29 cellular contexts compared by ENCODE assay signal in genomic region chr6:155807243-155807642, GRCh38.
"Had no signal": no experiment of that assay in that cellular context is flagged by ENCODE, and none has a peak within 500 bp of the region (broad histone marks: within the 10 kb centered on the region; RNA-seq: fewer than 3 reads in every experiment).

No MANE protein-coding gene starts in this region.

- H3K27me3 ChIP-seq: neural progenitor cell, ovary, spleen, suprapubic skin, testis, tibial artery, transverse colon, upper lobe of right lung, uterus had no signal

- H3K4me1 ChIP-seq: neural progenitor cell, parathyroid adenoma, prostate gland, spleen, suprapubic skin, testis, tibial artery, transverse colon, upper lobe of right lung, uterus had no signal

- ATAC-seq: naive thymus-derived CD4-positive, alpha-beta T cell; natural killer cell; right cardiac atrium; sciatic nerve; stimulated activated memory B cell treated with anti-CD40 and anti-IgM and Interleukin-4, amounts not matched to agents 10 μg/mL and 1 μg/mL and 100 μg/mL, for 72 hours; stimulated activated naive CD8-positive, alpha-beta T cell treated with anti-CD3 and anti-CD28 coated beads, Interleukin-15, amount 100 ng/mL, for 72 hours; stimulated activated naive CD8-positive, alpha-beta T cell treated with anti-CD3 and anti-CD28 coated beads, Interleukin-15, Interleukin-2, amounts not matched to agents 100 U/mL and 50 U/mL, for 24 hours; upper lobe of right lung had no signal

- H3K27ac ChIP-seq: neural progenitor cell, ovary, parathyroid adenoma, prostate gland, skin epidermis, spleen, suprapubic skin, testis, tibial artery, transverse colon, upper lobe of right lung, uterus had no signal

- DNase-seq: naive thymus-derived CD4-positive, alpha-beta T cell; natural killer cell; occipital lobe; ovary; posterior cingulate gyrus; right cardiac atrium; spleen; stimulated activated CD4-positive, alpha-beta T cell treated with anti-CD3 and anti-CD28 coated beads, Interleukin-12 subunit alpha, Interleukin-12 subunit beta, amount 100 ng/mL, for 4 hours; stimulated activated CD4-positive, alpha-beta T cell treated with anti-CD3 and anti-CD28 coated beads, Interleukin-1b, Interleukin-23, amount 100 ng/mL, for 48 hours; stimulated activated CD4-positive, alpha-beta T cell treated with anti-CD3 and anti-CD28 coated beads, Interleukin-4, amount 100 ng/mL, for 1 hour; stimulated activated CD4-positive, alpha-beta T cell treated with anti-CD3 and anti-CD28 coated beads, Interleukin-4, amount 100 ng/mL, for 4 hours; stimulated activated CD8-positive, alpha-beta memory T cell treated with anti-CD3 and anti-CD28 coated beads, Interleukin-4, amount 100 ng/mL, for 48 hours; stimulated activated naive CD4-positive, alpha-beta T cell; stimulated activated naive CD8-positive, alpha-beta T cell treated with anti-CD3 and anti-CD28 coated beads, Interleukin-15, amount 100 ng/mL, for 72 hours; stimulated activated naive CD8-positive, alpha-beta T cell treated with anti-CD3 and anti-CD28 coated beads, Interleukin-15, Interleukin-2, amounts not matched to agents 100 U/mL and 50 U/mL, for 24 hours; substantia nigra; testis; tibial artery; transverse colon; upper lobe of right lung; uterus had no signal

- H3K4me2 ChIP-seq: neural progenitor cell, smooth muscle cell had no signal

- H3K9ac ChIP-seq: neural progenitor cell, parathyroid adenoma had no signal

- H3K4me3 ChIP-seq: neural progenitor cell, ovary, prostate gland, skin epidermis, smooth muscle cell, spleen, suprapubic skin, testis, tibial artery, transverse colon, upper lobe of right lung, uterus had no signal

- H2AFZ ChIP-seq: neural progenitor cell, parathyroid adenoma had no signal

- H3K9me3 ChIP-seq: ovary, prostate gland, suprapubic skin, testis, tibial artery, transverse colon, upper lobe of right lung, uterus had no signal

- H3K36me3 ChIP-seq: neural progenitor cell, ovary, prostate gland, spleen, suprapubic skin, tibial artery, transverse colon, upper lobe of right lung, uterus had no signal

- H3K79me2 ChIP-seq: parathyroid adenoma had no signal
